Comparison of ENCODE assay signal across 23 cellular contexts in the genomic region with DNA sequence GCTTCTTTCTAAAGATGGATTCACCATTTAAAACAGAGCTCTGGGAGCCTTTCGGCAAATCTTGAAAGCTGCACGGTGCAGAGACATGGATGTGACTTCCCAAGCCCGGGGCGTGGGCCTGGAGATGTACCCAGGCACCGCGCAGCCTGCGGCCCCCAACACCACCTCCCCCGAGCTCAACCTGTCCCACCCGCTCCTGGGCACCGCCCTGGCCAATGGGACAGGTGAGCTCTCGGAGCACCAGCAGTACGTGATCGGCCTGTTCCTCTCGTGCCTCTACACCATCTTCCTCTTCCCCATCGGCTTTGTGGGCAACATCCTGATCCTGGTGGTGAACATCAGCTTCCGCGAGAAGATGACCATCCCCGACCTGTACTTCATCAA.
"Had no signal": no experiment of that assay in that cellular context is flagged by ENCODE, and none has a peak within 500 bp of the region (broad histone marks: within the 10 kb centered on the region; RNA-seq: fewer than 3 reads in every experiment).

No MANE protein-coding gene starts in this region.

- H3K36me3 ChIP-seq: colonic mucosa, transverse colon had no signal

- H3K27ac ChIP-seq: colonic mucosa, gastroesophageal sphincter, left ventricle myocardium inferior, lower lobe of right lung, parathyroid adenoma, psoas muscle, thoracic aorta, transverse colon had no signal

- H3K27me3 ChIP-seq: colonic mucosa, gastroesophageal sphincter, spleen, transverse colon had no signal

- H3K9ac ChIP-seq: parathyroid adenoma had no signal

- H3K4me1 ChIP-seq: colonic mucosa had no signal

- H3K4me3 ChIP-seq: colonic mucosa, gastroesophageal sphincter, left ventricle myocardium inferior, lower lobe of right lung, psoas muscle, spleen, thoracic aorta, transverse colon had no signal

- H3K27ac Mint-ChIP-seq: immature natural killer cell; memory B cell; natural killer cell; stimulated activated naive B cell treated with anti-CD40 and anti-IgM and Interleukin-4, amounts not matched to agents 10 μg/mL and 1 μg/mL and 100 μg/mL, for 72 hours had no signal

- H3K9me3 Mint-ChIP-seq: endodermal cell; immature natural killer cell; memory B cell; mesothelial cell of epicardium; natural killer cell; stimulated activated naive B cell treated with anti-CD40 and anti-IgM and Interleukin-4, amounts not matched to agents 10 μg/mL and 1 μg/mL and 100 μg/mL, for 72 hours; stimulated activated naive CD8-positive, alpha-beta T cell treated with anti-CD3 and anti-CD28 coated beads, Interleukin-15, amount 100 ng/mL, for 72 hours had no signal

- H3K4me3 Mint-ChIP-seq: endodermal cell; immature natural killer cell; memory B cell; mesothelial cell of epicardium; natural killer cell; stimulated activated naive B cell treated with anti-CD40 and anti-IgM and Interleukin-4, amounts not matched to agents 10 μg/mL and 1 μg/mL and 100 μg/mL, for 72 hours; stimulated activated naive CD8-positive, alpha-beta T cell treated with anti-CD3 and anti-CD28 coated beads, Interleukin-15, amount 100 ng/mL, for 72 hours had no signal

- H3K9me3 ChIP-seq: colonic mucosa, gastroesophageal sphincter, left ventricle myocardium inferior, lower lobe of right lung, psoas muscle, spleen, thoracic aorta, transverse colon had no signal

- ATAC-seq: gastroesophageal sphincter; left cardiac atrium; lower lobe of right lung; natural killer cell; psoas muscle; sciatic nerve; stimulated activated naive B cell treated with anti-CD40 and anti-IgM and Interleukin-4, amounts not matched to agents 10 μg/mL and 1 μg/mL and 100 μg/mL, for 72 hours; stimulated activated naive CD8-positive, alpha-beta T cell treated with anti-CD3 and anti-CD28 coated beads, Interleukin-15, amount 100 ng/mL, for 72 hours had no signal

- H3K27me3 Mint-ChIP-seq: memory B cell; stimulated activated naive B cell treated with anti-CD40 and anti-IgM and Interleukin-4, amounts not matched to agents 10 μg/mL and 1 μg/mL and 100 μg/mL, for 72 hours; stimulated activated naive CD8-positive, alpha-beta T cell treated with anti-CD3 and anti-CD28 coated beads, Interleukin-15, amount 100 ng/mL, for 72 hours had no signal

- H2AFZ ChIP-seq: parathyroid adenoma had no signal

- H3K36me3 Mint-ChIP-seq: immature natural killer cell, natural killer cell had no signal

- DNase-seq: colonic mucosa; endodermal cell; glutamatergic neuron; immature natural killer cell; left cardiac atrium; left ventricle myocardium inferior; lower lobe of right lung; natural killer cell; psoas muscle; retina; spleen; stimulated activated CD4-positive, alpha-beta T cell treated with anti-CD3 and anti-CD28 coated beads, Interleukin-15, amount 100 ng/mL, for 24 hours; stimulated activated CD4-positive, alpha-beta T cell treated with anti-CD3 and anti-CD28 coated beads, Interleukin-1b, Interleukin-23, amount 100 ng/mL, for 48 hours; stimulated activated CD4-positive, alpha-beta T cell treated with anti-CD3 and anti-CD28 coated beads, Interleukin-4, amount 100 ng/mL, for 24 hours; stimulated activated naive B cell treated with anti-CD40 and anti-IgM and Interleukin-4, amounts not matched to agents 10 μg/mL and 1 μg/mL and 100 μg/mL, for 72 hours; stimulated activated naive CD8-positive, alpha-beta T cell treated with anti-CD3 and anti-CD28 coated beads, Interleukin-15, amount 100 ng/mL, for 72 hours; transverse colon had no signal
